ENCODE assay signal across 1 cellular context in the genomic region with DNA sequence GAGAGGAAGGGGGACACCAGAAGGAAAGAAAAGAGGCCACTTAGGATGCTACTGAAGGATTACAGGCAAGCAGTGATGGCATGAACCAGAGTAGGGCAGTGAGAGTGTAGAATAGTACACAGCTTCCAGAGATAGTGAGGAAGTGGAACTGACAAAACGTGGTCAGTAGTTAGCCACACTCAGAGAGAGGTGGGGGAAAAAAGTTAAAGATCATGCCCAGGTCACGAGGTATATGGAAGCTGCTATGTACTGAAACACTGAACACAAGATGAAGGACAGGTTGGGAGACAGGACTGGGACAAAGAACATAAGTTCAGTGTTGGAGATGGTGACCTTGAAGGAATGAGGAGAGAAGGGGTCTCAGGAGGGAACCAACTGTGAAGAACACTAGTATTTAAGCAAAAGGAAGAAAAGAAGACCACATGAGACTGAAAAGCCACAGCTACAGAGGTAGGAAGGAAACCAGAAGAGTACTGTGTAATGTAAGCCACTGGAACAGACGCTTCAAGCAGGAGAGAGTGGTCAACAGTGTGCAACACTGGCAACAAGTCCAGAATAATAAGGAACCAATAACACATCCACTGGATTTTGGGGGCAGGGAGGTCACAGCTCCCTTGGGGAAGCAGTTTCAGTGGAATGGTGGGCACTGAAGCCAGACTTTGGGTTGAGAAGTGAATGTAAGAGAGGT.
TF ChIP-seq lines count a peak whose summit lies in the region.

No MANE protein-coding gene starts in this region.

TF ChIP-seq in GM12878, 131 proteins besides CTCF, POLR2A, EP300 and RAD21 (continued from another document):
- TF ChIP-seq NFIC (IDR thresholded peaks at IDR 0.05; ENCODE audit: low read depth, low read length) (peak; percentile 12; the same call in 1 of the 2 replicates), RAD51 (IDR thresholded peaks at IDR 0.05) (peak; percentile 49; the same call in 1 of the 2 replicates), HDGF (IDR thresholded peaks at IDR 0.05) (peak; percentile 51; the same call in 1 of the 2 replicates), SPI1 (IDR thresholded peaks at IDR 0.05; ENCODE audit: borderline replicate concordance, insufficient read depth, low read depth, low read length) (peak; percentile 84), MTA2 (IDR thresholded peaks at IDR 0.05; ENCODE audit: low read depth) (peak; percentile 21; the same call in 1 of the 2 replicates), MXI1 (IDR thresholded peaks at IDR 0.05; ENCODE audit: low read depth, low read length) (0 out of 2 replicates have a peak, but pooled peaks have one; percentile 23)
